20 cellular contexts compared by ENCODE assay signal in genomic region chr11:42972741-42973140, GRCh38.
DNase-seq lines count a peak whose midpoint lies in the region; ATAC-seq, FAIRE-seq and TF ChIP-seq lines count a peak whose summit lies in the region.
"Had no signal": no experiment of that assay in that cellular context is flagged by ENCODE, and none has a peak within 500 bp of the region (broad histone marks: within the 10 kb centered on the region; RNA-seq: fewer than 3 reads in every experiment).

No MANE protein-coding gene starts in this region.

- no peaks in the 10 kb centered on the region for H3K79me2 ChIP-seq in GM23338 (replicated peaks; ENCODE audit: insufficient read depth)

- H3K27me3 Mint-ChIP-seq in progenitor cell of endocrine pancreas, result no peaks in the 10 kb centered on the region
- peaks cover 2% of the 10 kb centered on the region for H3K27me3 Mint-ChIP-seq in GM23338 (ENCODE audit: insufficient read depth, low read depth, poor library complexity)
- H3K27me3 Mint-ChIP-seq: CD4-positive, alpha-beta T cell had no signal

- H3K4me2 ChIP-seq in GM23338, result no peak overlapping the region

- DNase-seq in NCI-H748 (lab: John Stamatoyannopoulos, UW; ENCODE audit: unreplicated experiment) (peak; percentile 40), NCI-H748 treated with DMSO at 0.1 percent for 48 hours (lab: John Stamatoyannopoulos, UW) (no peak), NCI-H1105 treated with DMSO at 0.1 percent for 48 hours (lab: John Stamatoyannopoulos, UW) (peak; percentile 98), NCI-H510A treated with DMSO at 0.1 percent for 48 hours (lab: John Stamatoyannopoulos, UW) (peak; percentile 70), progenitor cell of endocrine pancreas (ENCODE audit: low spot score, unreplicated experiment) (no peak), RWPE1 (ENCODE audit: low spot score) (no peak), GM23338 (ENCODE audit: low spot score) (no peak), D721Med (ENCODE audit: insufficient read length, low spot score) (no peak)
- DNase-seq: CD4-positive, alpha-beta T cell; EL; HCEC 1CT; IMR-90; NCI-H1930; NCI-H446 treated with DMSO at 0.1 percent for 48 hours had no signal

- H3K9me3 Mint-ChIP-seq in progenitor cell of endocrine pancreas (ENCODE audit: low read depth), result peaks cover 30% of the 10 kb centered on the region
- H3K9me3 Mint-ChIP-seq in GM23338, result peaks cover 99% of the 10 kb centered on the region
- H3K9me3 Mint-ChIP-seq: CD4-positive, alpha-beta T cell had no signal

- no peaks in the 10 kb centered on the region for H3K9me2 ChIP-seq in GM23338 (ENCODE audit: insufficient read depth)

- CTCF ChIA-PET in RWPE1 (lab: Yijun Ruan, JAX), result no interaction called here

- FAIRE-seq in D721Med (lab: Jason Lieb, UNC), result no peak
- FAIRE-seq: A204.1, GM12878, GM19239, HTR-8/SVneo had no signal

- H3K36me3 Mint-ChIP-seq in progenitor cell of endocrine pancreas (ENCODE audit: insufficient read depth) (no peaks in the 10 kb centered on the region), GM23338 (ENCODE audit: low read depth) (peaks cover 9% of the 10 kb centered on the region; the same call in 1 of the 3 replicates)

- no peak overlapping the region for H2AFZ ChIP-seq in GM23338

- peak overlapping the region; percentile 41 for H3K27ac Mint-ChIP-seq in progenitor cell of endocrine pancreas
- no peak overlapping the region for H3K27ac Mint-ChIP-seq in GM23338
- H3K27ac Mint-ChIP-seq: CD4-positive, alpha-beta T cell had no signal

- H3K27ac ChIP-seq in RWPE1, result no peak overlapping the region
- H3K27ac ChIP-seq in GM23338 (ENCODE audit: low read depth), result no peak overlapping the region

- H3K4me3 Mint-ChIP-seq in progenitor cell of endocrine pancreas (ENCODE audit: low read depth) (no peak overlapping the region), GM23338 (no peak overlapping the region)
- H3K4me3 Mint-ChIP-seq: CD4-positive, alpha-beta T cell had no signal

- POLR2A ChIA-PET in RWPE1 (lab: Yijun Ruan, JAX; ENCODE audit: low non-redundant PET), result no interaction called here

- peaks cover 8% of the 10 kb centered on the region for H3K4me1 Mint-ChIP-seq in progenitor cell of endocrine pancreas (ENCODE audit: low read depth)
- no peaks in the 10 kb centered on the region for H3K4me1 Mint-ChIP-seq in GM23338

- H3F3A ChIP-seq in GM23338 (replicated peaks; ENCODE audit: low read depth), result no peaks in the 10 kb centered on the region

- no peaks in the 10 kb centered on the region; the same call in none of the 2 replicates for H3K36me3 ChIP-seq in GM23338 (ENCODE audit: insufficient read depth)

- no peaks in the 10 kb centered on the region for H3K4me1 ChIP-seq in GM23338 (ENCODE audit: insufficient read depth)

- H3K4me3 ChIP-seq in GM23338, result no peak overlapping the region
- H3K4me3 ChIP-seq: GM12878 had no signal

- H4K20me1 ChIP-seq in GM23338 (replicated peaks; ENCODE audit: insufficient read depth), result no peaks in the 10 kb centered on the region

- no peak for ATAC-seq in GM23338
- ATAC-seq: GM12878, Panc1, Right ventricle myocardium inferior had no signal

- no peaks in the 10 kb centered on the region for H3K27me3 ChIP-seq in GM23338 (ENCODE audit: insufficient read depth)

- TF ChIP-seq CTCF in progenitor cell of endocrine pancreas (IDR thresholded peaks at IDR 0.05; ENCODE audit: unreplicated experiment) (no peak), RWPE1 (conservative IDR thresholded peaks at IDR 0.05; ENCODE audit: low read depth) (no peak), GM23338 (conservative IDR thresholded peaks at IDR 0.05; ENCODE audit: low read depth in 2 of 2) (no peak), D721Med (IDR thresholded peaks at IDR 0.05; ENCODE audit: insufficient read depth, missing control alignments) (no peak)

TF ChIP-seq in GM23338, 12 proteins besides CTCF, POLR2A, EP300 and RAD21 (continues in another document):
- TF ChIP-seq ZNF114 (CRISPR knock-in tag; IDR thresholded peaks at IDR 0.05) (no peak), STAT1 (IDR thresholded peaks at IDR 0.05; ENCODE audit: unreplicated experiment) (no peak), ZNF331 (CRISPR knock-in tag; IDR thresholded peaks at IDR 0.05; ENCODE audit: low read depth) (no peak), EZH2 (IDR thresholded peaks at IDR 0.05; ENCODE audit: low read depth, unreplicated experiment) (no peak), POLR2AphosphoS5 (IDR thresholded peaks at IDR 0.05; ENCODE audit: low read depth) (no peak), NANOG (IDR thresholded peaks at IDR 0.05; ENCODE audit: borderline replicate concordance) (no peak), ETS1 (IDR thresholded peaks at IDR 0.05) (no peak), JUNB (IDR thresholded peaks at IDR 0.05; ENCODE audit: unreplicated experiment) (no peak), ZNF462 (CRISPR knock-in tag; IDR thresholded peaks at IDR 0.05) (no peak), EZH2phosphoT487 (IDR thresholded peaks at IDR 0.05; ENCODE audit: unreplicated experiment) (no peak)

Comparison
In these comparisons a context has a peak if more than half of its experiments do, and no peak if none do; other contexts are left out.
1. DNase-seq: peak in NCI-H748 (single experiment), NCI-H1105 treated with DMSO at 0.1 percent for 48 hours (single experiment) and NCI-H510A treated with DMSO at 0.1 percent for 48 hours (single experiment); none in NCI-H748 treated with DMSO at 0.1 percent for 48 hours (single experiment), progenitor cell of endocrine pancreas (single experiment), RWPE1 (single experiment), GM23338 (single experiment) and D721Med (single experiment).